In the genomic region with DNA sequence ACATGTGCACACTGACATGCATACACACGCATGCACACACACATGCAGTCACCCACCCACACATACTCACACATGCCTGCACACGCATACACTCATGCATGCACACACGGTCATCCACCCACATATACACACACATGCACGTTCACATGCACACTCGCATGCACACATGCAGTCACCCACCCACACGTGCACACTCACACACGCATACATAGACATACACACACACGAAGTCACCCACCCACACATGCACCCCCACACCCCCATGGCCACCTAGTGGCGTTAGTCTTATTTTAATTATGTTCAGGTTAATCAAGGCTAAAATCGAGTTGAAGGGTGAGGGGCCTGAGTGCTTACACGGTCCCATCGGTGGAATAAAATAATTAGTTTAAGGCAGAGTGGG, we compare ENCODE assay signal across 1 cellular context.
TF ChIP-seq lines count a peak whose summit lies in the region.

No MANE protein-coding gene starts in this region.

TF ChIP-seq in HEK293, 187 proteins besides CTCF, POLR2A, EP300 and RAD21 (continued from another document):
- TF ChIP-seq KLF17 (tag by site-specific recombination; IDR thresholded peaks at IDR 0.05) (no peak), ZNF202 (tag by site-specific recombination; IDR thresholded peaks at IDR 0.05; ENCODE audit: borderline replicate concordance) (no peak), FEZF1 (tag by site-specific recombination; IDR thresholded peaks at IDR 0.05) (no peak), EGR2 (tag by site-specific recombination; IDR thresholded peaks at IDR 0.05; ENCODE audit: low read depth) (peak; percentile 56), IKZF3 (tag by site-specific recombination; IDR thresholded peaks at IDR 0.05) (no peak), ZFHX2 (tag by site-specific recombination; conservative IDR thresholded peaks at IDR 0.05) (peak; percentile 80), ZNF544 (tag by site-specific recombination; IDR thresholded peaks at IDR 0.05) (no peak), ZNF626 (tag by site-specific recombination; IDR thresholded peaks at IDR 0.05) (no peak), ZBTB7A (tag by site-specific recombination; IDR thresholded peaks at IDR 0.05; ENCODE audit: low read depth) (no peak), ZNF138 (tag by site-specific recombination; IDR thresholded peaks at IDR 0.05; ENCODE audit: borderline replicate concordance) (no peak)
